ENCODE assay signal across 24 cellular contexts in the genomic region with DNA sequence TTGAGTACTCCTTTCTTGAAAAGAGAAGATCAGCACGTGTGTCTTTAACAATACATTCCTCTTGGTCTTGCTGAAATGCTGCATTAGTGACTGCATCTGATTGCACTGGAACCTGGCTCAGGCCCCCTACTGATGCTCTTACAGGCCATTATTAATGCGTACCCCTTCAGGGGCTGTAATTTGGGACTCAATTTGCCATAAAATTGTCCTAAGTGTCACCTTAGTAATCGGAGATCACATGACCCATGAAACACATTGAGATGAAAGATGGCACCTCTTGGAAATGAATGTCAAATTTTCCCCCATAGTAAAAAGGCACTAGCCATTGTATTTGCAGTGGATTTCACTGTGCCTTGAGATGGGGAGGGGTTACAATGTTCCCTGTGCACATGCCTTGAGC.
"Had no signal": no experiment of that assay in that cellular context is flagged by ENCODE, and none has a peak within 500 bp of the region (broad histone marks: within the 10 kb centered on the region; RNA-seq: fewer than 3 reads in every experiment).

No MANE protein-coding gene starts in this region.

- DNase-seq: dermis blood vessel endothelial cell; effector memory CD4-positive, alpha-beta T cell; esophagus squamous epithelium; foreskin melanocyte; glutamatergic neuron; hypothalamus; left ventricle myocardium superior; lower lobe of right lung; naive thymus-derived CD8-positive, alpha-beta T cell; nephron progenitor cell; right lobe of liver; stimulated activated CD4-positive, alpha-beta T cell treated with anti-CD3 and anti-CD28 coated beads, Interleukin-12 subunit alpha, Interleukin-12 subunit beta, amount 100 ng/mL, for 4 hours; stimulated activated CD4-positive, alpha-beta T cell treated with anti-CD3 and anti-CD28 coated beads, Interleukin-1b, Interleukin-23, amount 100 ng/mL, for 48 hours; stimulated activated CD4-positive, alpha-beta T cell treated with anti-CD3 and anti-CD28 coated beads, Interleukin-4, amount 100 ng/mL, for 1 hour; stimulated activated CD8-positive, alpha-beta memory T cell treated with anti-CD3 and anti-CD28 coated beads, Interleukin-4, amount 100 ng/mL, for 48 hours; stimulated activated naive CD4-positive, alpha-beta T cell; stomach; testis; tibial artery had no signal

- H3K9me3 ChIP-seq: esophagus squamous epithelium, lower lobe of right lung, right lobe of liver, stomach, testis, tibial artery had no signal

- H3K4me1 ChIP-seq: lower lobe of right lung, parathyroid adenoma, right lobe of liver, stomach, testis, tibial artery had no signal

- H3K4me3 ChIP-seq: coronary artery, esophagus squamous epithelium, lower lobe of right lung, right lobe of liver, smooth muscle cell, stomach, testis, tibial artery had no signal

- H2AFZ ChIP-seq: parathyroid adenoma had no signal

- ATAC-seq: left ventricle myocardium superior; lower lobe of right lung; naive thymus-derived CD8-positive, alpha-beta T cell; right lobe of liver had no signal

- H3K27ac ChIP-seq: coronary artery, esophagus squamous epithelium, lower lobe of right lung, parathyroid adenoma, right lobe of liver, stomach, testis, tibial artery had no signal

- H3K27me3 ChIP-seq: esophagus squamous epithelium, right lobe of liver, stomach, testis, tibial artery had no signal

- H3K4me2 ChIP-seq: smooth muscle cell had no signal

- H3K36me3 ChIP-seq: esophagus squamous epithelium, lower lobe of right lung, right lobe of liver, stomach, tibial artery had no signal

- FAIRE-seq: endothelial cell of umbilical vein, keratinocyte had no signal

- H3K9ac ChIP-seq: parathyroid adenoma had no signal

- H3K79me2 ChIP-seq: parathyroid adenoma had no signal
